ENCODE assay signal across 11 cellular contexts in the genomic region with DNA sequence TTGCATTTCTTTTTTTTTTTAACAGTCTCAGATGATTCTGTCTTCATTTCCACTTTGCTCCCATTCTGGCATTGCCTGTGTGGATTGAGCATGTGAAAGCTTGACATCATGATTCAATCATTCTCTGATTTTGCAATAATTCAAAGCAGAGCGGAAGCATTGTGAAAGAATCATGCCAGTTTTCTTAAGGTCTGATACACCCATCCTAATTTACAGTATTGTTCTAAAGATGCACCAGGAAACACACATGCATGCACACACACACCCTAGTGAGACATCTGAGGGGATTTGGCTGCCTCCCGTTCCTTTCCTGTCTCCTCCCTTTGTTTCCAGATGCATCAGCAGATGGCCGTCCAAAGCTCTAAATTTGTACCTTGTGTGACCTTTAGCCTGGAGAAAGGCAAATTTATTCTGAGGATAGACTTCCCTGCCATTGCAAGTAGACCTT.
DNase-seq lines count a peak whose midpoint lies in the region; ATAC-seq lines count a peak whose summit lies in the region.
"Had no signal": no experiment of that assay in that cellular context is flagged by ENCODE, and none has a peak within 500 bp of the region (broad histone marks: within the 10 kb centered on the region; RNA-seq: fewer than 3 reads in every experiment).

No MANE protein-coding gene starts in this region.

- ATAC-seq in GM21619 (IDR thresholded peaks at IDR 0.05; ENCODE audit: unreplicated experiment) (no peak), HG03025 (IDR thresholded peaks at IDR 0.05; ENCODE audit: low FRiP score, unreplicated experiment) (no peak)

- DNase-seq in AG20443 (ENCODE audit: low spot score) (peak; percentile 74), NCI-H2227 treated with DMSO at 0.1 percent for 48 hours (lab: John Stamatoyannopoulos, UW) (peak; percentile 56), dermis microvascular lymphatic vessel endothelial cell (ENCODE audit: low read depth in 2 of 2) (peak; percentile 49 to 50), medulla oblongata (ENCODE audit: extremely low spot score) (peak; percentile 75), DMS53 (lab: John Stamatoyannopoulos, UW) (no peak)
- no peak for DNase-seq in stimulated activated CD4-positive, alpha-beta T cell treated with anti-CD3 and anti-CD28 coated beads, Interleukin-4, amount 100 ng/mL, for 24 hours
- DNase-seq: activated B cell treated with CpG ODN at 0.5 μM for 24 hours; CD4-positive, alpha-beta memory T cell; effector memory CD4-positive, alpha-beta T cell had no signal

Comparison
In these comparisons a context has a peak if more than half of its experiments do, and no peak if none do; other contexts are left out.
1. DNase-seq: peak in AG20443 (single experiment), NCI-H2227 treated with DMSO at 0.1 percent for 48 hours (single experiment), dermis microvascular lymphatic vessel endothelial cell (2 of 2) and medulla oblongata (single experiment); none in stimulated activated CD4-positive, alpha-beta T cell treated with anti-CD3 and anti-CD28 coated beads, Interleukin-4, amount 100 ng/mL, for 24 hours (single experiment) and DMS53 (single experiment).